ENCODE assay signal across 19 cellular contexts in genomic region chr15:28022181-28022580, GRCh38.
"Had no signal": no experiment of that assay in that cellular context is flagged by ENCODE, and none has a peak within 500 bp of the region (broad histone marks: within the 10 kb centered on the region; RNA-seq: fewer than 3 reads in every experiment).

No MANE protein-coding gene starts in this region.

- H3K36me3 ChIP-seq: gastroesophageal sphincter, heart left ventricle, sigmoid colon, spleen, upper lobe of left lung had no signal

- H3K4me3 ChIP-seq: gastroesophageal sphincter, heart left ventricle, sigmoid colon, spleen, testis, upper lobe of left lung had no signal

- H3K4me3 Mint-ChIP-seq: activated CD4-positive, alpha-beta memory T cell treated with anti-CD3 and anti-CD28 coated beads, Interleukin-2, amount 10 ng/mL, durations not matched to agents 7 days and 5 days; activated CD8-positive, alpha-beta memory T cell treated with anti-CD3 and anti-CD28 coated beads, Interleukin-2, amount 10 ng/mL, durations not matched to agents 7 days and 5 days; activated naive CD8-positive, alpha-beta T cell; immature natural killer cell; memory B cell; naive thymus-derived CD4-positive, alpha-beta T cell; stimulated activated memory B cell treated with anti-CD40 and anti-IgM and Interleukin-4, amounts not matched to agents 10 μg/mL and 1 μg/mL and 100 μg/mL, for 72 hours; T-cell had no signal

- H3K9me3 Mint-ChIP-seq: activated CD4-positive, alpha-beta memory T cell treated with anti-CD3 and anti-CD28 coated beads, Interleukin-2, amount 10 ng/mL, durations not matched to agents 7 days and 5 days; immature natural killer cell; memory B cell; stimulated activated memory B cell treated with anti-CD40 and anti-IgM and Interleukin-4, amounts not matched to agents 10 μg/mL and 1 μg/mL and 100 μg/mL, for 72 hours had no signal

- H3K27me3 ChIP-seq: gastroesophageal sphincter, heart left ventricle, sigmoid colon, spleen, testis, upper lobe of left lung had no signal

- H3K27ac Mint-ChIP-seq: activated CD4-positive, alpha-beta memory T cell treated with anti-CD3 and anti-CD28 coated beads, Interleukin-2, amount 10 ng/mL, durations not matched to agents 7 days and 5 days; activated CD8-positive, alpha-beta memory T cell treated with anti-CD3 and anti-CD28 coated beads, Interleukin-2, amount 10 ng/mL, durations not matched to agents 7 days and 5 days; activated naive CD8-positive, alpha-beta T cell; immature natural killer cell; memory B cell; naive thymus-derived CD4-positive, alpha-beta T cell; stimulated activated memory B cell treated with anti-CD40 and anti-IgM and Interleukin-4, amounts not matched to agents 10 μg/mL and 1 μg/mL and 100 μg/mL, for 72 hours; T-cell had no signal

- H3K79me2 ChIP-seq: parathyroid adenoma had no signal

- H3K27ac ChIP-seq: gastroesophageal sphincter, heart left ventricle, parathyroid adenoma, sigmoid colon, spleen, testis, upper lobe of left lung had no signal

- H3K27me3 Mint-ChIP-seq: activated CD4-positive, alpha-beta memory T cell treated with anti-CD3 and anti-CD28 coated beads, Interleukin-2, amount 10 ng/mL, durations not matched to agents 7 days and 5 days; activated CD8-positive, alpha-beta memory T cell treated with anti-CD3 and anti-CD28 coated beads, Interleukin-2, amount 10 ng/mL, durations not matched to agents 7 days and 5 days; activated naive CD8-positive, alpha-beta T cell; memory B cell had no signal

- H2AFZ ChIP-seq: parathyroid adenoma had no signal

- H3K36me3 Mint-ChIP-seq: activated CD8-positive, alpha-beta memory T cell treated with anti-CD3 and anti-CD28 coated beads, Interleukin-2, amount 10 ng/mL, durations not matched to agents 7 days and 5 days; activated naive CD8-positive, alpha-beta T cell; immature natural killer cell; memory B cell; naive thymus-derived CD4-positive, alpha-beta T cell; stimulated activated memory B cell treated with anti-CD40 and anti-IgM and Interleukin-4, amounts not matched to agents 10 μg/mL and 1 μg/mL and 100 μg/mL, for 72 hours; T-cell had no signal

- H3K4me1 Mint-ChIP-seq: activated CD4-positive, alpha-beta memory T cell treated with anti-CD3 and anti-CD28 coated beads, Interleukin-2, amount 10 ng/mL, durations not matched to agents 7 days and 5 days; activated CD8-positive, alpha-beta memory T cell treated with anti-CD3 and anti-CD28 coated beads, Interleukin-2, amount 10 ng/mL, durations not matched to agents 7 days and 5 days; immature natural killer cell; memory B cell; naive thymus-derived CD4-positive, alpha-beta T cell; stimulated activated memory B cell treated with anti-CD40 and anti-IgM and Interleukin-4, amounts not matched to agents 10 μg/mL and 1 μg/mL and 100 μg/mL, for 72 hours; T-cell had no signal

- DNase-seq: activated CD4-positive, alpha-beta memory T cell treated with anti-CD3 and anti-CD28 coated beads, Interleukin-2, amount 10 ng/mL, durations not matched to agents 7 days and 5 days; activated CD4-positive, CD25-positive, alpha-beta regulatory T cell; activated CD8-positive, alpha-beta memory T cell treated with anti-CD3 and anti-CD28 coated beads, Interleukin-2, amount 10 ng/mL, durations not matched to agents 7 days and 5 days; central memory CD4-positive, alpha-beta T cell; cortex of kidney; effector CD4-positive, alpha-beta T cell; sigmoid colon; spleen; T-cell had no signal

- H3K9me3 ChIP-seq: gastroesophageal sphincter, heart left ventricle, sigmoid colon, spleen, testis, upper lobe of left lung had no signal

- H3K9ac ChIP-seq: parathyroid adenoma had no signal

- ATAC-seq: activated CD8-positive, alpha-beta memory T cell treated with anti-CD3 and anti-CD28 coated beads, Interleukin-2, amount 10 ng/mL, durations not matched to agents 7 days and 5 days; gastroesophageal sphincter; naive thymus-derived CD4-positive, alpha-beta T cell; stimulated activated memory B cell treated with anti-CD40 and anti-IgM and Interleukin-4, amounts not matched to agents 10 μg/mL and 1 μg/mL and 100 μg/mL, for 72 hours; T-cell had no signal

- H3K4me1 ChIP-seq: gastroesophageal sphincter, heart left ventricle, parathyroid adenoma, sigmoid colon had no signal
